ENCODE assay signal across 14 cellular contexts in genomic region chr17:1095093-1095852, GRCh38.
DNase-seq lines count a peak whose midpoint lies in the region; ATAC-seq and TF ChIP-seq lines count a peak whose summit lies in the region.
"Had no signal": no experiment of that assay in that cellular context is flagged by ENCODE, and none has a peak within 500 bp of the region (broad histone marks: within the 10 kb centered on the region; RNA-seq: fewer than 3 reads in every experiment).

No MANE protein-coding gene starts in this region.

- H3K27me3 ChIP-seq in layer of hippocampus (ENCODE audit: control insufficient read depth, insufficient read depth, low read length): no peaks in the 10 kb centered on the region

- H3K27me3 Mint-ChIP-seq in stimulated activated memory B cell treated with anti-CD40 and anti-IgM and Interleukin-4, amounts not matched to agents 10 μg/mL and 1 μg/mL and 100 μg/mL, for 72 hours: no peaks in the 10 kb centered on the region
- H3K27me3 Mint-ChIP-seq: activated naive CD8-positive, alpha-beta T cell treated with anti-CD3 and anti-CD28 coated beads for 36 hours had no signal

- H3K27ac Mint-ChIP-seq in stimulated activated effector memory CD8-positive, alpha-beta T cell treated with anti-CD3 and anti-CD28 coated beads, Interleukin-12 subunit alpha, Interleukin-12 subunit beta, amount 100 ng/mL, for 72 hours: peak overlapping the region; percentile 68
- H3K27ac Mint-ChIP-seq in stimulated activated memory B cell treated with anti-CD40 and anti-IgM and Interleukin-4, amounts not matched to agents 10 μg/mL and 1 μg/mL and 100 μg/mL, for 72 hours: no peak overlapping the region
- H3K27ac Mint-ChIP-seq: activated naive CD8-positive, alpha-beta T cell treated with anti-CD3 and anti-CD28 coated beads for 36 hours had no signal

- H3K4me1 Mint-ChIP-seq in stimulated activated effector memory CD8-positive, alpha-beta T cell treated with anti-CD3 and anti-CD28 coated beads, Interleukin-12 subunit alpha, Interleukin-12 subunit beta, amount 100 ng/mL, for 72 hours: peaks cover 23% of the 10 kb centered on the region
- peaks cover 15% of the 10 kb centered on the region for H3K4me1 Mint-ChIP-seq in stimulated activated memory B cell treated with anti-CD40 and anti-IgM and Interleukin-4, amounts not matched to agents 10 μg/mL and 1 μg/mL and 100 μg/mL, for 72 hours

- H3K9me3 ChIP-seq in KOPT-K1 (ENCODE audit: insufficient read depth, low read length, poor library complexity, severe bottlenecking): no peaks in the 10 kb centered on the region

- no peak for DNase-seq in stimulated activated effector memory CD8-positive, alpha-beta T cell treated with anti-CD3 and anti-CD28 coated beads, Interleukin-12 subunit alpha, Interleukin-12 subunit beta, amount 100 ng/mL, for 72 hours (ENCODE audit: low spot score in 2 of 2)
- DNase-seq in iPS-NIHi7 (ENCODE audit: extremely low spot score) (no peak), omental fat pad (ENCODE audit: low spot score) (no peak)
- DNase-seq in stimulated activated CD4-positive, alpha-beta T cell treated with anti-CD3 and anti-CD28 coated beads, Interleukin-2, amount 100 ng/mL, for 24 hours: no peak
- DNase-seq: activated naive CD8-positive, alpha-beta T cell treated with anti-CD3 and anti-CD28 coated beads for 36 hours; COR-L47; KG1; NCI-H2227 treated with DMSO at 0.1 percent for 48 hours; PC-9; stimulated activated naive CD4-positive, alpha-beta T cell had no signal

- peak overlapping the region; percentile 62 for H3K27ac ChIP-seq in KOPT-K1 (ENCODE audit: low read depth, low read length, poor library complexity, severe bottlenecking)
- peak overlapping the region; percentile 85 for H3K27ac ChIP-seq in VCaP
- H3K27ac ChIP-seq in layer of hippocampus (ENCODE audit: low read depth, low read length): peak overlapping the region; percentile 65
- H3K27ac ChIP-seq: PC-9 had no signal

- H3K36me3 ChIP-seq in KOPT-K1 (ENCODE audit: insufficient read depth, low read length): peaks cover 46% of the 10 kb centered on the region

- TF ChIP-seq CTCF in VCaP (conservative IDR thresholded peaks at IDR 0.05): no peak
- no peak for TF ChIP-seq CTCF in omental fat pad (IDR thresholded peaks at IDR 0.05)

- H3K9me3 Mint-ChIP-seq in stimulated activated effector memory CD8-positive, alpha-beta T cell treated with anti-CD3 and anti-CD28 coated beads, Interleukin-12 subunit alpha, Interleukin-12 subunit beta, amount 100 ng/mL, for 72 hours: no peaks in the 10 kb centered on the region
- H3K9me3 Mint-ChIP-seq in stimulated activated memory B cell treated with anti-CD40 and anti-IgM and Interleukin-4, amounts not matched to agents 10 μg/mL and 1 μg/mL and 100 μg/mL, for 72 hours: no peaks in the 10 kb centered on the region
- H3K9me3 Mint-ChIP-seq: activated naive CD8-positive, alpha-beta T cell treated with anti-CD3 and anti-CD28 coated beads for 36 hours had no signal

- no peak for ATAC-seq in stimulated activated effector memory CD8-positive, alpha-beta T cell treated with anti-CD3 and anti-CD28 coated beads, Interleukin-12 subunit alpha, Interleukin-12 subunit beta, amount 100 ng/mL, for 72 hours
- no peak for ATAC-seq in stimulated activated memory B cell treated with anti-CD40 and anti-IgM and Interleukin-4, amounts not matched to agents 10 μg/mL and 1 μg/mL and 100 μg/mL, for 72 hours
- ATAC-seq in omental fat pad (ENCODE audit: low FRiP score): no peak

- H3K36me3 Mint-ChIP-seq in stimulated activated effector memory CD8-positive, alpha-beta T cell treated with anti-CD3 and anti-CD28 coated beads, Interleukin-12 subunit alpha, Interleukin-12 subunit beta, amount 100 ng/mL, for 72 hours: peaks cover 56% of the 10 kb centered on the region
- H3K36me3 Mint-ChIP-seq in stimulated activated memory B cell treated with anti-CD40 and anti-IgM and Interleukin-4, amounts not matched to agents 10 μg/mL and 1 μg/mL and 100 μg/mL, for 72 hours: peaks cover 43% of the 10 kb centered on the region

- H3K4me3 Mint-ChIP-seq in stimulated activated effector memory CD8-positive, alpha-beta T cell treated with anti-CD3 and anti-CD28 coated beads, Interleukin-12 subunit alpha, Interleukin-12 subunit beta, amount 100 ng/mL, for 72 hours: no peak overlapping the region
- no peak overlapping the region for H3K4me3 Mint-ChIP-seq in stimulated activated memory B cell treated with anti-CD40 and anti-IgM and Interleukin-4, amounts not matched to agents 10 μg/mL and 1 μg/mL and 100 μg/mL, for 72 hours
- H3K4me3 Mint-ChIP-seq: activated naive CD8-positive, alpha-beta T cell treated with anti-CD3 and anti-CD28 coated beads for 36 hours had no signal
